In genomic region chr13:49062297-49062896, GRCh38 we compare ENCODE assay signal across 15 cellular contexts.
A peak's percentile ranks its signal among the peaks of the same experiment; 100 is the strongest.
DNase-seq lines count a peak whose midpoint lies in the region; ATAC-seq and TF ChIP-seq lines count a peak whose summit lies in the region.
"Had no signal": no experiment of that assay in that cellular context is flagged by ENCODE, and none has a peak within 500 bp of the region (broad histone marks: within the 10 kb centered on the region; RNA-seq: fewer than 3 reads in every experiment).

No MANE protein-coding gene starts in this region.

- peaks cover 8% of the 10 kb centered on the region for H3K4me1 Mint-ChIP-seq in endothelial cell (ENCODE audit: unreplicated experiment)

- H3K9ac ChIP-seq in PC-3 (ENCODE audit: low read length) = no peak overlapping the region; the same call in 1 of the 2 replicates

- TF ChIP-seq POLR2A in transverse colon (IDR thresholded peaks at IDR 0.05) = no peak

- H3K4me1 ChIP-seq in PC-3 (ENCODE audit: insufficient read depth, low read length) = peaks cover 22% of the 10 kb centered on the region
- H3K4me1 ChIP-seq in transverse colon = no peaks in the 10 kb centered on the region

- H2AFZ ChIP-seq in PC-3 (ENCODE audit: low read length) = no peak overlapping the region

- intact Hi-C loops in PC-3 (cut with micrococcal nuclease) = no loop called here
- intact Hi-C loops in transverse colon (cut with DNase I; ENCODE audit: low total_unique reads) = no loop called here

- CTCF ChIA-PET in PC-3 (lab: Charles Lee) = no interaction called here

- no peaks in the 10 kb centered on the region for H3F3A ChIP-seq in PC-3 (ENCODE audit: low read length, unreplicated experiment)

- no peaks in the 10 kb centered on the region for H3K9me2 ChIP-seq in PC-3 (replicated peaks; ENCODE audit: low read length)

- H3K79me2 ChIP-seq in PC-3 (ENCODE audit: low read length) = no peaks in the 10 kb centered on the region

- no peak for TF ChIP-seq EP300 in transverse colon (IDR thresholded peaks at IDR 0.05; ENCODE audit: low read depth)

- peak overlapping the region; percentile 58 for H3K27ac Mint-ChIP-seq in endothelial cell (ENCODE audit: unreplicated experiment)

- H3K4me3 ChIP-seq in HL-60 (replicated peaks; ENCODE audit: insufficient read depth, low read length) (no peak overlapping the region), PC-3 (ENCODE audit: low read length) (no peak overlapping the region), transverse colon (no peak overlapping the region)
- H3K4me3 ChIP-seq: dorsolateral prefrontal cortex had no signal

- H3K4me3 Mint-ChIP-seq in endothelial cell (ENCODE audit: unreplicated experiment) = peak overlapping the region; percentile 4
- H3K4me3 Mint-ChIP-seq: CD8-positive, alpha-beta memory T cell had no signal

- H3K27me3 ChIP-seq in HL-60 (ENCODE audit: insufficient read depth, poor library complexity, severe bottlenecking) = no peaks in the 10 kb centered on the region
- no peaks in the 10 kb centered on the region for H3K27me3 ChIP-seq in PC-3 (ENCODE audit: low read length)
- no peaks in the 10 kb centered on the region for H3K27me3 ChIP-seq in transverse colon
- H3K27me3 ChIP-seq: dorsolateral prefrontal cortex had no signal

- BruUV-seq in PC-3 (replicated peaks; lab: Mats Ljungman, UMichigan) = no TSS peak

- H3K9me3 Mint-ChIP-seq in endothelial cell (ENCODE audit: unreplicated experiment) = no peaks in the 10 kb centered on the region
- H3K9me3 Mint-ChIP-seq: CD8-positive, alpha-beta memory T cell had no signal

- in situ Hi-C loops in transverse colon (cut with MboI; ENCODE audit: low pct_ligation_motif_present in 1 of 4, low pct_unique_long_range_greater_than_20kb in 1 of 4, low sequenced_read_pairs in 3 of 4) = no loop called here

- peaks cover 4% of the 10 kb centered on the region for H3K36me3 Mint-ChIP-seq in endothelial cell (ENCODE audit: low read depth, unreplicated experiment)

- no peaks in the 10 kb centered on the region for H3K9me3 ChIP-seq in PC-3 (ENCODE audit: low read length)
- no peaks in the 10 kb centered on the region for H3K9me3 ChIP-seq in transverse colon

- H3K36me3 ChIP-seq in PC-3 (ENCODE audit: low read depth, low read length) = no peaks in the 10 kb centered on the region
- H3K36me3 ChIP-seq in transverse colon = no peaks in the 10 kb centered on the region

- peak in 1 of 2 experiments; percentile 27 for DNase-seq in HL-60 (ENCODE audit: low read depth in 1 of 2, low spot score in 1 of 2)
- peak; percentile 35 for DNase-seq in PC-3
- DNase-seq in endothelial cell (ENCODE audit: low spot score) = no peak
- DNase-seq in pons (ENCODE audit: low spot score) = peak; percentile 19
- no peak for DNase-seq in glomerular visceral epithelial cell (ENCODE audit: extremely low spot score)
- DNase-seq in transverse colon = no peak
- no peak for DNase-seq in epidermal melanocyte (ENCODE audit: insufficient read length, low spot score)
- DNase-seq: activated CD4-positive, CD25-positive, alpha-beta regulatory T cell; anterior cingulate cortex; CD8-positive, alpha-beta memory T cell; dorsolateral prefrontal cortex; kidney; naive thymus-derived CD8-positive, alpha-beta T cell; NCI-H1694 treated with DMSO at 0.1 percent for 48 hours had no signal

- POLR2A ChIA-PET in PC-3 (lab: Charles Lee; ENCODE audit: unreplicated experiment) = no interaction called here

- 80 to 89% methylated on average over 3 of the region's 3 CpGs for WGBS in transverse colon (ENCODE audit: low coverage in 1 of 2), 2 donors

- no peaks in the 10 kb centered on the region for H3K27me3 Mint-ChIP-seq in endothelial cell (ENCODE audit: unreplicated experiment)
- H3K27me3 Mint-ChIP-seq: CD8-positive, alpha-beta memory T cell; naive thymus-derived CD8-positive, alpha-beta T cell had no signal

- TF ChIP-seq CTCF in HL-60 (IDR thresholded peaks at IDR 0.05; ENCODE audit: insufficient read depth, low read length) (no peak), PC-3 (conservative IDR thresholded peaks at IDR 0.05; ENCODE audit: low read depth, low read length) (no peak), endothelial cell (IDR thresholded peaks at IDR 0.05; ENCODE audit: unreplicated experiment) (no peak), transverse colon (IDR thresholded peaks at IDR 0.05) (no peak)

- H3K4me2 ChIP-seq in PC-3 (ENCODE audit: low read length) = peak overlapping the region; percentile 19

- peak overlapping the region; percentile 4; the same call in 1 of the 2 replicates for H3K27ac ChIP-seq in HL-60 (replicated peaks)
- peak overlapping the region; percentile 40 for H3K27ac ChIP-seq in PC-3 (ENCODE audit: low read length)
- no peak overlapping the region for H3K27ac ChIP-seq in transverse colon
- H3K27ac ChIP-seq: dorsolateral prefrontal cortex had no signal

- no peaks in the 10 kb centered on the region for H4K20me1 ChIP-seq in PC-3 (ENCODE audit: low read length)

- peak; percentile 69 for ATAC-seq in PC-3
- ATAC-seq: naive thymus-derived CD8-positive, alpha-beta T cell; sciatic nerve had no signal

Comparison
In these comparisons a context has a peak if more than half of its experiments do, and no peak if none do; other contexts are left out.
1. DNase-seq: peak in PC-3 (single experiment) and pons (single experiment); none in endothelial cell (single experiment), glomerular visceral epithelial cell (single experiment), transverse colon (single experiment) and epidermal melanocyte (single experiment).
2. H3K27ac ChIP-seq: peak in HL-60 (single experiment) and PC-3 (single experiment); none in transverse colon (0 of 4).